10 cellular contexts compared by ENCODE assay signal in the genomic region with DNA sequence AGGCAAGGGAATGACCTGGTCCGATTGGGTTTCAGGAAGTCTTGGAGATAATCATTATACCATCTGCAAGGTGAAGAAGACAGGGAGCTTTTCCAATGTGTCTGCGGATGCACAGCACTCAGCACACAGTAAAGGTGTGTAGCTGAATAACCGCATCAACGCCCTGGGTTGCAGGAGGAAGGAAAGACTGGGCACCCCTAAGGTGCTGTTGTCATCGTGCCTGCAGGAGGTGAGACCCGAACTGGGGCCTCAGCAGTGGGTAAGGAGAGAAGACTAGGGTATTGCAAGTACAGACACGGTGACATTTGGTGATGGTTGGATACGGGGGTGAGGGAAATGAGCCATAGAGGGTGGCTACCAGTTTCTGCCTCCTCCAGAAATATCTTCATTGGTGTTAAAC. TPM values are rescaled to one million over a fixed set of nuclear protein-coding genes. Genes with fewer than 3 reads are reported as not detected.
A peak's percentile ranks its signal among the peaks of the same experiment; 100 is the strongest.
DNase-seq lines count a peak whose midpoint lies in the region; ATAC-seq and TF ChIP-seq lines count a peak whose summit lies in the region.
"Had no signal": no experiment of that assay in that cellular context is flagged by ENCODE, and none has a peak within 500 bp of the region (broad histone marks: within the 10 kb centered on the region; RNA-seq: fewer than 3 reads in every experiment).

No MANE protein-coding gene starts in this region.

- H4K8ac ChIP-seq in IMR-90 (ENCODE audit: low read depth in 2 of 2, low read length in 2 of 2) (peak overlapping the region; percentile 41 to 87; a peak in 2 of 4 replicates), mesendoderm (ENCODE audit: low read depth, low read length) (no peak overlapping the region)

- CTCF ChIA-PET in CD8-positive, alpha-beta memory T cell (lab: Charles Lee) = no interaction called here
- CTCF ChIA-PET in IMR-90 (lab: Yijun Ruan, JAX) = no interaction called here

- no peak overlapping the region for H3K9ac ChIP-seq in IMR-90 (ENCODE audit: low read depth, low read length)
- H3K9ac ChIP-seq in neural progenitor cell = no peak overlapping the region
- H3K9ac ChIP-seq in mesendoderm (ENCODE audit: low read length) = no peak overlapping the region

- no peaks in the 10 kb centered on the region for H3K9me3 Mint-ChIP-seq in CD8-positive, alpha-beta memory T cell
- H3K9me3 Mint-ChIP-seq in effector memory CD8-positive, alpha-beta T cell = no peaks in the 10 kb centered on the region
- H3K9me3 Mint-ChIP-seq in neural progenitor cell = no peaks in the 10 kb centered on the region

- peak overlapping the region; percentile 13; the same call in 1 of the 2 replicates for H4K5ac ChIP-seq in IMR-90 (ENCODE audit: low read depth, low read length)
- H4K5ac ChIP-seq in mesendoderm (ENCODE audit: low read length) = no peak overlapping the region

- H3F3A ChIP-seq in neural progenitor cell (ENCODE audit: low read depth) = peaks cover 7% of the 10 kb centered on the region

- H3K4me3 ChIP-seq in CD8-positive, alpha-beta memory T cell (ENCODE audit: low read length) = no peak overlapping the region
- H3K4me3 ChIP-seq in IMR-90 (ENCODE audit: insufficient read depth, low read depth, low read length) = no peak overlapping the region
- H3K4me3 ChIP-seq in neural progenitor cell = peak overlapping the region; percentile 76
- no peak overlapping the region for H3K4me3 ChIP-seq in tibial artery
- no peak overlapping the region for H3K4me3 ChIP-seq in mesendoderm (ENCODE audit: low read length)
- H3K4me3 ChIP-seq: body of pancreas had no signal

- peak overlapping the region in 7 of 8 donors; percentile 30 to 95 (median 79) for H3K27ac Mint-ChIP-seq in CD8-positive, alpha-beta memory T cell
- no peak overlapping the region for H3K27ac Mint-ChIP-seq in effector memory CD8-positive, alpha-beta T cell
- H3K27ac Mint-ChIP-seq in neural progenitor cell = peak overlapping the region; percentile 27

- in situ Hi-C loops in IMR-90 (cut with MboI; ENCODE audit: low sequenced_read_pairs) = no loop called here

- 25% methylated on average over 2 of the region's 8 CpGs; no CpG with 5 or more reads in 1 of the 2 experiments for WGBS in IMR-90 (ENCODE audit: extremely low coverage in 2 of 2, insufficient read length in 1 of 2), 2 experiments
- no CpG with 5 or more reads among the region's 8 CpGs for WGBS in mesendoderm (ENCODE audit: extremely low coverage, insufficient coverage, low lambda C conversion rate)

- no peaks in the 10 kb centered on the region for H3K36me3 ChIP-seq in CD8-positive, alpha-beta memory T cell (ENCODE audit: insufficient read depth, low read length)
- H3K36me3 ChIP-seq in IMR-90 (ENCODE audit: control insufficient read depth, insufficient read depth, low read length) (0 out of 2 replicates have a peak, but pooled peaks cover 3% of the 10 kb centered on the region), neural progenitor cell (no peaks in the 10 kb centered on the region), tibial artery (peaks cover 0 to 7% (median 5%) of the 10 kb centered on the region in 3 donors), mesendoderm (ENCODE audit: control insufficient read depth, insufficient read depth, low read length) (no peaks in the 10 kb centered on the region)
- H3K36me3 ChIP-seq: suprapubic skin had no signal

- peak overlapping the region; percentile 80 to 92 (median 85) for H3K4me3 Mint-ChIP-seq in CD8-positive, alpha-beta memory T cell
- peak overlapping the region; percentile 88 to 89 for H3K4me3 Mint-ChIP-seq in effector memory CD8-positive, alpha-beta T cell
- peak overlapping the region; percentile 94 for H3K4me3 Mint-ChIP-seq in neural progenitor cell

- no peak overlapping the region; the same call in 2 of the 3 replicates for H2BK15ac ChIP-seq in IMR-90 (ENCODE audit: low read depth, low read length)
- no peak overlapping the region for H2BK15ac ChIP-seq in mesendoderm (replicated peaks; ENCODE audit: low read depth)

- peaks cover 14% of the 10 kb centered on the region for H3K4me1 ChIP-seq in CD8-positive, alpha-beta memory T cell (ENCODE audit: insufficient read depth, low read length)
- H3K4me1 ChIP-seq in IMR-90 (ENCODE audit: control insufficient read depth, insufficient read depth, low read length) (peaks cover 5% of the 10 kb centered on the region), neural progenitor cell (peaks cover 9% of the 10 kb centered on the region), tibial artery (peaks cover 0 to 28% (median 8%) of the 10 kb centered on the region in 4 donors), mesendoderm (ENCODE audit: control insufficient read depth, low read depth, low read length) (peaks cover 5% of the 10 kb centered on the region)

- dilution Hi-C loops in IMR-90 (cut with HindIII; ENCODE audit: low sequenced_read_pairs, unreplicated experiment) = no loop called here

- H3K27me3 Mint-ChIP-seq in CD8-positive, alpha-beta memory T cell = peaks cover 0 to 21% of the 10 kb centered on the region in 2 donors
- H3K27me3 Mint-ChIP-seq in effector memory CD8-positive, alpha-beta T cell = peaks cover 0 to 36% of the 10 kb centered on the region in 2 donors
- H3K27me3 Mint-ChIP-seq in neural progenitor cell (ENCODE audit: insufficient read depth, low read depth) = peaks cover 11% of the 10 kb centered on the region

- no peak overlapping the region for H4K91ac ChIP-seq in IMR-90 (ENCODE audit: insufficient read depth, low read depth, low read length)

- no peak overlapping the region for H3K27ac ChIP-seq in CD8-positive, alpha-beta memory T cell (ENCODE audit: low read depth, low read length)
- H3K27ac ChIP-seq in IMR-90 (ENCODE audit: insufficient read depth, low read length) (no peak overlapping the region), neural progenitor cell (no peak overlapping the region), tibial artery (peak overlapping the region in 1 of 2 donors; percentile 86), mesendoderm (ENCODE audit: low read depth, low read length) (no peak overlapping the region)

- H3K14ac ChIP-seq in IMR-90 (replicated peaks; ENCODE audit: low read depth, low read length) = no peak overlapping the region

- H4K20me1 ChIP-seq in IMR-90 (ENCODE audit: insufficient read depth, low read length) (peaks cover 21% of the 10 kb centered on the region), neural progenitor cell (ENCODE audit: low read depth) (peaks cover 6% of the 10 kb centered on the region)

- peaks cover 15% of the 10 kb centered on the region; the same call in 1 of the 2 replicates for H3K9me1 ChIP-seq in IMR-90 (ENCODE audit: insufficient read depth, low read length)

- H2BK20ac ChIP-seq in IMR-90 (ENCODE audit: low read depth, low read length) = no peak overlapping the region

- H2BK120ac ChIP-seq in IMR-90 (ENCODE audit: low read depth, low read length) = no peak overlapping the region
- H2BK120ac ChIP-seq in mesendoderm (ENCODE audit: low read depth, low read length) = no peak overlapping the region

- H3K79me2 ChIP-seq in neural progenitor cell (ENCODE audit: low read depth) (no peaks in the 10 kb centered on the region), mesendoderm (ENCODE audit: control insufficient read depth, insufficient read depth, low read length) (no peaks in the 10 kb centered on the region)

- H3K18ac ChIP-seq in IMR-90 (ENCODE audit: low read depth, low read length) (no peak overlapping the region), mesendoderm (ENCODE audit: low read length) (no peak overlapping the region)

- no TSS peak for BruUV-seq in IMR-90 (replicated peaks; lab: Mats Ljungman, UMichigan)

- H3K23ac ChIP-seq in IMR-90 (ENCODE audit: low read depth, low read length) = no peak overlapping the region
- H3K23ac ChIP-seq in mesendoderm (ENCODE audit: low read length) = no peak overlapping the region

- no peak overlapping the region for H2AK9ac ChIP-seq in IMR-90 (replicated peaks; ENCODE audit: low read depth, low read length, poor library complexity)

- peaks cover 4% of the 10 kb centered on the region for H3K27me3 ChIP-seq in CD8-positive, alpha-beta memory T cell (ENCODE audit: insufficient read depth, low read length, poor library complexity, severe bottlenecking)
- H3K27me3 ChIP-seq in IMR-90 (ENCODE audit: control insufficient read depth, insufficient read depth, low read length) (no peaks in the 10 kb centered on the region), neural progenitor cell (peaks cover 17% of the 10 kb centered on the region), tibial artery (peaks cover 0 to 2% of the 10 kb centered on the region in 2 donors), mesendoderm (ENCODE audit: insufficient read depth, low read length, poor library complexity) (no peaks in the 10 kb centered on the region)
- H3K27me3 ChIP-seq: body of pancreas, suprapubic skin had no signal

- H3K79me1 ChIP-seq in IMR-90 (ENCODE audit: low read depth in 1 of 2, low read length in 2 of 2) (peaks cover 8 to 30% of the 10 kb centered on the region in 2 experiments), mesendoderm (ENCODE audit: low read length) (no peaks in the 10 kb centered on the region)

- DNase-seq in CD8-positive, alpha-beta memory T cell = no peak
- DNase-seq in IMR-90 (no peak), neural progenitor cell (ENCODE audit: low spot score) (no peak), tibial artery (no peak), T1000 (lab: John Stamatoyannopoulos, UW) (no peak), mesendoderm (no peak)
- no peak for DNase-seq in effector memory CD8-positive, alpha-beta T cell

- H2BK5ac ChIP-seq in IMR-90 (ENCODE audit: low read depth, low read length, poor library complexity, severe bottlenecking) (no peak overlapping the region), mesendoderm (ENCODE audit: low read length) (no peak overlapping the region)

- ATAC-seq in IMR-90 (ENCODE audit: low read depth) = no peak
- ATAC-seq in effector memory CD8-positive, alpha-beta T cell (replicated peaks) = peak; percentile 8
- ATAC-seq: body of pancreas, Panc1 had no signal

- H3K4ac ChIP-seq in IMR-90 (ENCODE audit: low read depth, low read length) (no peak overlapping the region), mesendoderm (ENCODE audit: low read depth, low read length) (no peak overlapping the region)

- TF ChIP-seq POLR2A in IMR-90 (IDR thresholded peaks at IDR 0.05; ENCODE audit: low read depth, low read length) = no peak

- no peak for TF ChIP-seq RAD21 in IMR-90 (IDR thresholded peaks at IDR 0.05; ENCODE audit: low read length)

- H2AK5ac ChIP-seq in IMR-90 (ENCODE audit: low read depth, low read length) (no peak overlapping the region; the same call in 1 of the 2 replicates), mesendoderm (ENCODE audit: low read length) (no peak overlapping the region)

- POLR2A ChIA-PET in CD8-positive, alpha-beta memory T cell (lab: Charles Lee) = no interaction called here
- POLR2A ChIA-PET in IMR-90 (lab: Charles Lee; ENCODE audit: unreplicated experiment) = no interaction called here

- intact Hi-C loops in IMR-90 (cut with micrococcal nuclease) = loop anchor here (5.0 kb wide), 1 partner anchor 289 kb away; a partner anchor contains a TSS
- intact Hi-C loops in tibial artery (cut with DNase I; ENCODE audit: low total_unique reads) = loop anchor here (2.0 to 10.0 kb wide), 2 partner anchors 54 to 82 kb away; no protein-coding TSS in a partner anchor

- H3K36me3 Mint-ChIP-seq in CD8-positive, alpha-beta memory T cell = peaks cover 0 to 6% (median 0%) of the 10 kb centered on the region in 3 donors
- H3K36me3 Mint-ChIP-seq in effector memory CD8-positive, alpha-beta T cell (ENCODE audit: insufficient read depth) = peaks cover 12% of the 10 kb centered on the region
- H3K36me3 Mint-ChIP-seq in neural progenitor cell = no peaks in the 10 kb centered on the region

- H2AFZ ChIP-seq in IMR-90 (replicated peaks; ENCODE audit: low read length, poor library complexity) (peak overlapping the region; percentile 40), neural progenitor cell (replicated peaks) (no peak overlapping the region)

- H3K9me3 ChIP-seq in CD8-positive, alpha-beta memory T cell (ENCODE audit: low read length) = no peaks in the 10 kb centered on the region
- no peaks in the 10 kb centered on the region for H3K9me3 ChIP-seq in IMR-90 (ENCODE audit: control insufficient read depth, insufficient read depth, low read length)
- no peaks in the 10 kb centered on the region for H3K9me3 ChIP-seq in neural progenitor cell (ENCODE audit: low read depth)
- no peaks in the 10 kb centered on the region for H3K9me3 ChIP-seq in tibial artery
- H3K9me3 ChIP-seq: body of pancreas, suprapubic skin had no signal

- no peak overlapping the region for H3K4me2 ChIP-seq in IMR-90 (ENCODE audit: low read depth, low read length)
- H3K4me2 ChIP-seq in neural progenitor cell = peak overlapping the region; percentile 88
- no peak overlapping the region for H3K4me2 ChIP-seq in mesendoderm (ENCODE audit: low read length)

- H3K4me1 Mint-ChIP-seq in CD8-positive, alpha-beta memory T cell = peaks cover 29 to 37% (median 33%) of the 10 kb centered on the region in 3 donors
- peaks cover 33% of the 10 kb centered on the region in 2 donors for H3K4me1 Mint-ChIP-seq in effector memory CD8-positive, alpha-beta T cell (ENCODE audit: low read depth in 2 of 2)
- peaks cover 32% of the 10 kb centered on the region for H3K4me1 Mint-ChIP-seq in neural progenitor cell

- TF ChIP-seq CTCF in IMR-90 (conservative IDR thresholded peaks at IDR 0.05; ENCODE audit: low read depth, low read length) (no peak), neural progenitor cell (IDR thresholded peaks at IDR 0.05) (no peak), tibial artery (IDR thresholded peaks at IDR 0.05) (no peak)

- H3K56ac ChIP-seq in IMR-90 (ENCODE audit: extremely low read depth, insufficient read depth, low read length) = no peak overlapping the region
- H3K56ac ChIP-seq in mesendoderm (ENCODE audit: low read length) = no peak overlapping the region

RNA-seq across cellular contexts. Expression of a gene that starts 1.1 kb away (rescaled TPM):
- 1 to 10 TPM; 5.0 to 5.5 TPM for total RNA-seq in CD8-positive, alpha-beta memory T cell
- 7.0 TPM for polyA plus RNA-seq in CD8-positive, alpha-beta memory T cell
- total RNA-seq in IMR-90 (2012; rRNA removed) (2.8 and 3.0 TPM in 2 replicates), neural progenitor cell (ENCODE audit: low replicate concordance) (1.4 and 5.0 TPM in 2 replicates)
- 11.1 and 12.8 TPM in 2 replicates for polyA plus RNA-seq in IMR-90 (2012; rRNA removed)
- 4.8 and 18.3 TPM in 2 replicates for polyA plus RNA-seq in IMR-90 (2012; cell fraction: cytosol; rRNA removed)
- 25.0 and 36.8 TPM in 2 replicates for polyA plus RNA-seq in IMR-90 (2012; cell fraction: nucleus; rRNA removed; ENCODE audit: low replicate concordance)
- 3.0 TPM for polyA plus RNA-seq in mesendoderm (2013, experiment 1 of 2)
- polyA plus RNA-seq in mesendoderm (2013, experiment 2 of 2) = 3.0 TPM

Comparison
In these comparisons a context has a peak if more than half of its experiments do, and no peak if none do; other contexts are left out.
1. H3K27ac Mint-ChIP-seq: peak in CD8-positive, alpha-beta memory T cell (7 of 8) and neural progenitor cell (single experiment); none in effector memory CD8-positive, alpha-beta T cell (0 of 2).
2. Peak in every context shown above with its lines, with median percentiles within 50 percentile points of each other: H3K4me3 Mint-ChIP-seq.